In the genomic region with DNA sequence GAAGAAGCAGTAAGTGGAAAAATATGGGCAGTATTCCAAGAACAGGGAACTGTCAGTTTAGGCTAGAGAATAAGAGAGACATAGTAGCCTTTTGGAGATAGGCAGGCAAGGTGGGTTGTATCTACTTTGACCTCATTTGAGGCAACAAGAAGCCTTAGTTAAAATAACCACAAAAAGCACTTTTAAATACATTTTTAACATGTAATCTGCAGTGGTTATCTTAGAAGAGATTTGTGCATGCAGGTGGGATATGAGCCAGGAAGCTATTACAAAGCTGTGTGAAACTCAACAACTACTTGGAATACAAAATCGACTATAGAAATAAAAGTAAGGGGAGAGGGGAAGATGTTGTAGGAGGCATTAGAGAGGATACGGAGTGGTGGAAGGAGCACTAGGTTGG, we compare ENCODE assay signal across 26 cellular contexts.
"Had no signal": no experiment of that assay in that cellular context is flagged by ENCODE, and none has a peak within 500 bp of the region (broad histone marks: within the 10 kb centered on the region; RNA-seq: fewer than 3 reads in every experiment).

No MANE protein-coding gene starts in this region.

- H3K36me3 ChIP-seq: ascending aorta, cardiac muscle cell, WERI-Rb-1 had no signal

- H3K4me3 ChIP-seq: ascending aorta, cardiac muscle cell had no signal

- H3K4me1 ChIP-seq: ascending aorta had no signal

- H3K27me3 ChIP-seq: ascending aorta, cardiac muscle cell had no signal

- H3K9me3 ChIP-seq: ascending aorta had no signal

- DNase-seq: activated CD4-positive, alpha-beta memory T cell treated with anti-CD3 and anti-CD28 coated beads, Interleukin-2, amount 10 ng/mL, durations not matched to agents 7 days and 5 days; activated CD4-positive, alpha-beta T cell treated with anti-CD3 and anti-CD28 coated beads for 1 hour; activated CD4-positive, alpha-beta T cell treated with anti-CD3 and anti-CD28 coated beads for 36 hours; activated CD4-positive, alpha-beta T cell treated with anti-CD3 and anti-CD28 coated beads for 48 hours; activated CD4-positive, alpha-beta T cell treated with anti-CD3 and anti-CD28 coated beads, Interleukin-2, amount 10 ng/mL, durations not matched to agents 7 days and 5 days; activated CD4-positive, alpha-beta T cell treated with anti-CD3 and anti-CD28 coated beads, Interleukin-2, amount 50 U/mL, for 48 hours; activated CD4-positive, CD25-positive, alpha-beta regulatory T cell; activated CD8-positive, alpha-beta memory T cell treated with anti-CD3 and anti-CD28 coated beads for 24 hours; activated CD8-positive, alpha-beta memory T cell treated with anti-CD3 and anti-CD28 coated beads, Interleukin-2, amount 10 ng/mL, durations not matched to agents 7 days and 5 days; activated CD8-positive, alpha-beta memory T cell treated with anti-CD3 and anti-CD28 coated beads, Interleukin-2, amount 50 U/mL, for 48 hours; activated CD8-positive, alpha-beta T cell treated with anti-CD3 and anti-CD28 coated beads, Interleukin-2, amount 10 ng/mL, durations not matched to agents 7 days and 5 days; activated effector memory CD4-positive, alpha-beta T cell treated with Interleukin-2 at 50 U/mL for 16 hours; activated gamma-delta T cell; activated naive CD4-positive, alpha-beta T cell treated with anti-CD3 and anti-CD28 coated beads, Interleukin-2, amount 10 ng/mL, durations not matched to agents 7 days and 5 days; activated naive CD4-positive, alpha-beta T cell treated with Interleukin-2 at 50 U/mL for 16 hours; activated naive CD8-positive, alpha-beta T cell treated with anti-CD3 and anti-CD28 coated beads, Interleukin-2, amount 10 ng/mL, durations not matched to agents 7 days and 5 days; activated naive CD8-positive, alpha-beta T cell treated with anti-CD3 and anti-CD28 coated beads, Interleukin-2, amount 50 U/mL, for 24 hours; activated T-cell treated with anti-CD3 and anti-CD28 coated beads, Interleukin-2, amount 50 U/mL, for 24 hours; activated T-cell treated with anti-CD3 and anti-CD28 coated beads, Interleukin-2, amount 50 U/mL, for 48 hours; amygdala; anterior cingulate cortex; central memory CD4-positive, alpha-beta T cell; T-helper 9 cell; WERI-Rb-1 had no signal

- H3K27ac ChIP-seq: ascending aorta, cardiac muscle cell, WERI-Rb-1 had no signal
